1 cellular context compared by ENCODE assay signal in the genomic region with DNA sequence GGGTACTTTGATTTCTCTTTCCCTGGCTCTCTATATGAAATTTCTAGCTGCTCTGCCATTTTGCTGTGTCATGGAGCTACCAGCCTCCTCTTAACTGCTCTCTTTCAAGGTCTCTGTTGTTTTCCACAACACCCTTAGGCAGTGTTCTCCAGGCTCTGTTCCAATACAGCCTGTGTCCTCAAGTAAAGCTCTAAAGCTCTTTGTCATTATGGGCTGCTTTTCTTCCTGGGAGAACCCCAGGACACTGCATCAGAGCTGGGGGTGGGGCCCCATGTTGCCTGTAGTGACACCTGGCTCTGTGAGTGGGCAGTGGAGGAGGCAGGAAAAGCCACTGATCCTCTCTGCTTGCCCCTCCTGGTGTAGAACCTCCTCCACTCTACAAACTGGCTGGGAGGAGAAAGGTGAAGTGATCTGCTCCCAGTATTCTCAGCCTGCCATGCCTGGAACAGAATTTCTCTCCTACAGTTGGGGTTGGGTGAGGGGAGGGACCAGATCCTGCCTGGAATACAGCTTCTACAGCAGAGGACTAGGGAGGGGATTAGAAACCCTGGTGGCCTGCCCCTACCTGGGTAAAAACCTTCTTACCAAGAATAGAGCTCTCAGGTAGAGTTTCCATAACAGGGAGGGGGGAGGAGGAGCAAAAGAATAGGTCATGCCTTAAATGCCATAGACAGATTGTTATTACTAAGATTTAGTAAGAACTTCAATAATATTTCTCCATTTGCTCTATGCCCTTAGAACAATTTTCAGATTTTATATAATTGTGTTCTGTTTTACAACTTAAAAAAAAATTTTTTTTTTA.
TF ChIP-seq lines count a peak whose summit lies in the region.

No MANE protein-coding gene starts in this region.

TF ChIP-seq in K562, 482 proteins besides CTCF, POLR2A, EP300 and RAD21 (continued from another document):
- no peak for TF ChIP-seq MEF2A (IDR thresholded peaks at IDR 0.05; ENCODE audit: control insufficient read depth, low read depth, low read length)
- TF ChIP-seq MAFF (IDR thresholded peaks at IDR 0.05; ENCODE audit: low read length) = peak; percentile 71
- no peak for TF ChIP-seq SRSF7 (optimal IDR thresholded peaks at IDR 0.05; ENCODE audit: low read depth, low read length)
- TF ChIP-seq NFE2 (IDR thresholded peaks at IDR 0.05; ENCODE audit: low read depth) = peak; percentile 88
- TF ChIP-seq HOXB6 (CRISPR knock-in tag; IDR thresholded peaks at IDR 0.05; ENCODE audit: borderline replicate concordance) = no peak
- TF ChIP-seq POU5F1 (IDR thresholded peaks at IDR 0.05; ENCODE audit: borderline replicate concordance, low read depth, low read length, partially characterized antibody) = no peak
- peak; percentile 83 for TF ChIP-seq NFE2L1 (tag; IDR thresholded peaks at IDR 0.05; ENCODE audit: borderline replicate concordance, low read depth)
- TF ChIP-seq ZNF316 (IDR thresholded peaks at IDR 0.05) = peak; percentile 89
- peak; percentile 93 for TF ChIP-seq MAFG (tag; conservative IDR thresholded peaks at IDR 0.05)
- peak; percentile 87 for TF ChIP-seq C11orf30 (IDR thresholded peaks at IDR 0.05; ENCODE audit: low read depth)
- TF ChIP-seq, protein P1, sequence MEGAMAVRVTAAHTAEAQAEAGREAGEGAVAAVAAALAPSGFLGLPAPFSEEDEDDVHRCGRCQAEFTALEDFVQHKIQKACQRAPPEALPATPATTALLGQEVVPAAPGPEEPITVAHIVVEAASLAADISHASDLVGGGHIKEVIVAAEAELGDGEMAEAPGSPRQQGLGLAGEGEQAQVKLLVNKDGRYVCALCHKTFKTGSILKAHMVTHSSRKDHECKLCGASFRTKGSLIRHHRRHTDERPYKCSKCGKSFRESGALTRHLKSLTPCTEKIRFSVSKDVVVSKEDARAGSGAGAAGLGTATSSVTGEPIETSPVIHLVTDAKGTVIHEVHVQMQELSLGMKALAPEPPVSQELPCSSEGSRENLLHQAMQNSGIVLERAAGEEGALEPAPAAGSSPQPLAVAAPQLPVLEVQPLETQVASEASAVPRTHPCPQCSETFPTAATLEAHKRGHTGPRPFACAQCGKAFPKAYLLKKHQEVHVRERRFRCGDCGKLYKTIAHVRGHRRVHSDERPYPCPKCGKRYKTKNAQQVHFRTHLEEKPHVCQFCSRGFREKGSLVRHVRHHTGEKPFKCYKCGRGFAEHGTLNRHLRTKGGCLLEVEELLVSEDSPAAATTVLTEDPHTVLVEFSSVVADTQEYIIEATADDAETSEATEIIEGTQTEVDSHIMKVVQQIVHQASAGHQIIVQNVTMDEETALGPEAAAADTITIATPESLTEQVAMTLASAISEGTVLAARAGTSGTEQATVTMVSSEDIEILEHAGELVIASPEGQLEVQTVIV (CRISPR knock-in tag; IDR thresholded peaks at IDR 0.05; ENCODE audit: borderline replicate concordance) = no peak
- no peak for TF ChIP-seq ATF1 (CRISPR knock-in tag; IDR thresholded peaks at IDR 0.05)
- 0 out of 2 replicates have a peak, but pooled peaks have one; percentile 9 for TF ChIP-seq ATF1 (tag; IDR thresholded peaks at IDR 0.05)
